26 cellular contexts compared by ENCODE assay signal in the genomic region with DNA sequence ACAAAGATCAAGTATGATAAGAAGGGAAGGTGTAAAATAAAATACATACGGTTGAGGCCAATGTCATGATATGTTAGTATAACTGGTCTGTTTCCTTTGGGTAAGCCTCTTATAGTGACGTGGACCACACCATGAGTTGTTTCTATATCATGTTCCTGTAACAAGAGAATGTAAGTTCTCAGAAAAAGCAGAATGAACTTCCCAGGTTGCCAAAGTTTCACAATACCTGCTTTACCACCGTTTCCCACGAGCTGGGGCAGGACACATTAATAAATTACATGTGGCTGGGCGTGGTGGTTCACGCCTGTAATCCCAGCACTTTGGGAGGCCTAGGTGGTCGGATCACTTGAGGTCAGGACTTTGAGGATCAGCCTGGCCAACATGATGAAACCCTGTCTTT. TPM values are rescaled to one million over a fixed set of nuclear protein-coding genes. Genes with fewer than 3 reads are reported as not detected.
"Had no signal": no experiment of that assay in that cellular context is flagged by ENCODE, and none has a peak within 500 bp of the region (broad histone marks: within the 10 kb centered on the region; RNA-seq: fewer than 3 reads in every experiment).

No MANE protein-coding gene starts in this region.

- H3K36me3 ChIP-seq: transverse colon had no signal

- H3K27me3 ChIP-seq: esophagus squamous epithelium, neutrophil, transverse colon had no signal

- H3K27me3 Mint-ChIP-seq: naive B cell; stimulated activated naive B cell treated with anti-CD40 and anti-IgM and Interleukin-4, amounts not matched to agents 10 μg/mL and 1 μg/mL and 100 μg/mL, for 72 hours; stimulated activated naive CD8-positive, alpha-beta T cell treated with anti-CD3 and anti-CD28 coated beads, Interleukin-15, amount 100 ng/mL, for 72 hours had no signal

- H3K4me1 ChIP-seq: lower lobe of right lung, psoas muscle, transverse colon had no signal

- ATAC-seq: left cardiac atrium; lower lobe of right lung; sciatic nerve; stimulated activated naive B cell treated with anti-CD40 and anti-IgM and Interleukin-4, amounts not matched to agents 10 μg/mL and 1 μg/mL and 100 μg/mL, for 72 hours; stimulated activated naive CD8-positive, alpha-beta T cell treated with anti-CD3 and anti-CD28 coated beads, Interleukin-15, amount 100 ng/mL, for 72 hours had no signal

- H3K27ac Mint-ChIP-seq: stimulated activated naive B cell treated with anti-CD40 and anti-IgM and Interleukin-4, amounts not matched to agents 10 μg/mL and 1 μg/mL and 100 μg/mL, for 72 hours; stimulated activated naive CD8-positive, alpha-beta T cell treated with anti-CD3 and anti-CD28 coated beads, Interleukin-15, amount 100 ng/mL, for 72 hours had no signal

- H3K9me3 ChIP-seq: esophagus squamous epithelium, left ventricle myocardium inferior, lower lobe of right lung, neutrophil, psoas muscle, thoracic aorta, transverse colon had no signal

- H3K9me3 Mint-ChIP-seq: immature natural killer cell; naive B cell; stimulated activated naive B cell treated with anti-CD40 and anti-IgM and Interleukin-4, amounts not matched to agents 10 μg/mL and 1 μg/mL and 100 μg/mL, for 72 hours; stimulated activated naive CD8-positive, alpha-beta T cell treated with anti-CD3 and anti-CD28 coated beads, Interleukin-15, amount 100 ng/mL, for 72 hours had no signal

- H3K4me3 Mint-ChIP-seq: immature natural killer cell; stimulated activated naive B cell treated with anti-CD40 and anti-IgM and Interleukin-4, amounts not matched to agents 10 μg/mL and 1 μg/mL and 100 μg/mL, for 72 hours; stimulated activated naive CD8-positive, alpha-beta T cell treated with anti-CD3 and anti-CD28 coated beads, Interleukin-15, amount 100 ng/mL, for 72 hours had no signal

- H3K4me1 Mint-ChIP-seq: immature natural killer cell; naive B cell; stimulated activated naive B cell treated with anti-CD40 and anti-IgM and Interleukin-4, amounts not matched to agents 10 μg/mL and 1 μg/mL and 100 μg/mL, for 72 hours; stimulated activated naive CD8-positive, alpha-beta T cell treated with anti-CD3 and anti-CD28 coated beads, Interleukin-15, amount 100 ng/mL, for 72 hours had no signal

- H3K4me3 ChIP-seq: coronary artery, esophagus squamous epithelium, left ventricle myocardium inferior, lower lobe of right lung, psoas muscle, thoracic aorta, transverse colon had no signal

- DNase-seq: effector memory CD4-positive, alpha-beta T cell; esophagus squamous epithelium; foreskin fibroblast; immature natural killer cell; kidney; left cardiac atrium; left ventricle myocardium inferior; lower lobe of right lung; mesenchymal stem cell; midbrain; naive B cell; psoas muscle; retina; stimulated activated CD4-positive, alpha-beta T cell treated with anti-CD3 and anti-CD28 coated beads, Interleukin-2, amount 100 ng/mL, for 24 hours; stimulated activated CD4-positive, alpha-beta T cell treated with anti-CD3 and anti-CD28 coated beads, Interleukin-4, amount 100 ng/mL, for 4 hours; stimulated activated naive B cell treated with anti-CD40 and anti-IgM and Interleukin-4, amounts not matched to agents 10 μg/mL and 1 μg/mL and 100 μg/mL, for 72 hours; stimulated activated naive CD8-positive, alpha-beta T cell treated with anti-CD3 and anti-CD28 coated beads, Interleukin-15, amount 100 ng/mL, for 72 hours; transverse colon had no signal

- FAIRE-seq: endometrium, kidney had no signal

- H3K27ac ChIP-seq: coronary artery, epithelial cell of prostate, left ventricle myocardium inferior, lower lobe of right lung, neutrophil, psoas muscle, thoracic aorta, transverse colon had no signal

RNA-seq across cellular contexts. Expression of gene SLA2, which starts 42.6 kb away (rescaled TPM):
- total RNA-seq: chondrocyte, skeletal muscle tissue had no signal
